ENCODE assay signal across 12 cellular contexts in the genomic region with DNA sequence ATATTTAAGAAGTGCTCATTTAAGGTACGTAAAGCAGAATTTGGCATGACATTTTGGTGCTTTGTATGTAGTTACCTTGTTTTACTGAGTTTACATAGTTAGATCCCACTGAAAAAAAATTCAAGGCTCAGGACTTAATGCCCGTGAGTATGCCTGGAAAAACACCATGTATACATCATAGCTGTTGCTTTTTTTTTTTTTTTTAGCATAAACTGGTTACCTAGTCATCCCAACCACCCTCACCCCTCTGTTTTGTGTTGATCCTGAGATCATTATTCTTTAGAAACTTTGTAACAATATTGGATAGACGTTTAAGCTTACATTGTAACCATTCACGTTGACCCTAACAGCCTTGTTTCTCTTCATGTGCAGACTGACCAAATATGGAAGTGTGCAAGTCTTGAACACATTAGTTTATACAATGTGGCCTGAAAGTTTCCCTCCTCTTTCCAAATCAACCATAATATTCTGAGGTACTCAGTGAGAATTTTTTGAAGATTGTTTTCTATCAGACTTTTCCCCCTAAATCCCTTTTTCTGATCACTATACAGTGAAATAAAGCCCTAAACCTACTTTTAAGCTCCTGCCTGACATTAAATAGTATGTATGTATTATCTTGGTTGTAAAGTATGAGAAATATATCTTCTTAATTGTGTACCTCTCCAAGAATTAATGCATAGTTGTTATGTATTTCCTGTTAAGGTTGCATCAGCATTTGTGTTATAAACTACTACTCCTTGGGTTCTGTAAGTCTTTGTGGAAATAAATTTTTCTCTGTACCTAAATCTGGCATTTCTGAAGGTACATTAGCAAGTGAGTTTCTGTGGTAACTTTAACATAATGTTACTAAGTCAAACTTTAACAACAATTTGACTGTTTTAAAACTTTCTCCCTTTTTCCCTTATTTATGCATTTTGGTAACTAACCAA. TPM values are rescaled to one million over a fixed set of nuclear protein-coding genes. Genes with fewer than 3 reads are reported as not detected.
A peak's percentile ranks its signal among the peaks of the same experiment; 100 is the strongest.
DNase-seq lines count a peak whose midpoint lies in the region; ATAC-seq and TF ChIP-seq lines count a peak whose summit lies in the region.
"Had no signal": no experiment of that assay in that cellular context is flagged by ENCODE, and none has a peak within 500 bp of the region (broad histone marks: within the 10 kb centered on the region; RNA-seq: fewer than 3 reads in every experiment).

No MANE protein-coding gene starts in this region.

- H3K23me2 ChIP-seq in H9 (ENCODE audit: insufficient read length, low read depth, low read length, poor library complexity, severe bottlenecking): peaks cover 3% of the 10 kb centered on the region

- H3K36me3 Mint-ChIP-seq in H9 (ENCODE audit: insufficient read depth in 1 of 3, low read depth in 3 of 3): peaks cover 0 to 8% (median 3%) of the 10 kb centered on the region in 3 experiments; a peak in 4 of 7 replicates
- peaks cover 15% of the 10 kb centered on the region for H3K36me3 Mint-ChIP-seq in brain
- H3K36me3 Mint-ChIP-seq in nephron (ENCODE audit: low read depth): peaks cover 9% of the 10 kb centered on the region

- H3K36me3 ChIP-seq in Karpas-422 (ENCODE audit: insufficient read depth, low read length) (peaks cover 27% of the 10 kb centered on the region; the same call in 1 of the 2 replicates), gastrocnemius medialis (no peaks in the 10 kb centered on the region)

- H3K27me3 ChIP-seq in H9 (ENCODE audit: insufficient read depth, low read length): no peaks in the 10 kb centered on the region
- H3K27me3 ChIP-seq in Karpas-422 (ENCODE audit: low read length): no peaks in the 10 kb centered on the region
- no peaks in the 10 kb centered on the region for H3K27me3 ChIP-seq in gastrocnemius medialis
- H3K27me3 ChIP-seq: BLaER1 had no signal

- H3K4me1 Mint-ChIP-seq in H9 (peaks cover 25 to 44% of the 10 kb centered on the region in 2 experiments), brain (peaks cover 85% of the 10 kb centered on the region), nephron (peaks cover 35% of the 10 kb centered on the region)

- no peak overlapping the region for H3K4me3 ChIP-seq in Karpas-422 (ENCODE audit: low read length)
- no peak overlapping the region for H3K4me3 ChIP-seq in gastrocnemius medialis
- H3K4me3 ChIP-seq: BLaER1 had no signal

- WGBS in H9 (ENCODE audit: extremely low coverage, insufficient read length, low lambda C conversion rate): no CpG with 5 or more reads among the region's 4 CpGs

- DNase-seq in H9: no peak
- no peak for DNase-seq in Karpas-422
- DNase-seq in gastrocnemius medialis: no peak
- DNase-seq: GOT3, mesendoderm had no signal

- no peaks in the 10 kb centered on the region for H3K9me2 ChIP-seq in Karpas-422 (replicated peaks; ENCODE audit: insufficient read depth, low read length)

- H2BK20ac ChIP-seq in H9 (ENCODE audit: low read depth, low read length, poor library complexity, severe bottlenecking): no peak overlapping the region

- H2AFZ ChIP-seq in H9 (ENCODE audit: low read length) (no peak overlapping the region), Karpas-422 (ENCODE audit: low read length) (no peak overlapping the region)

- no peak overlapping the region for H3K23ac ChIP-seq in H9 (ENCODE audit: insufficient read length, low read depth, low read length)

- no peak for TF ChIP-seq POLR2A in gastrocnemius medialis (IDR thresholded peaks at IDR 0.05)

- H4K20me1 ChIP-seq in H9 (ENCODE audit: control insufficient read depth, insufficient read depth, insufficient read length): no peaks in the 10 kb centered on the region
- H4K20me1 ChIP-seq in Karpas-422 (ENCODE audit: insufficient read depth, low read depth, low read length): peaks cover 8% of the 10 kb centered on the region

- no peak overlapping the region for H2AK5ac ChIP-seq in H9 (ENCODE audit: insufficient read length, low read length)

- H3K18ac ChIP-seq in H9 (ENCODE audit: insufficient read length, low read depth, low read length): no peak overlapping the region

- no peak overlapping the region for H2BK15ac ChIP-seq in H9 (ENCODE audit: low read depth, low read length)

- ATAC-seq in GM18858 (IDR thresholded peaks at IDR 0.05; ENCODE audit: unreplicated experiment): no peak
- no peak for ATAC-seq in GM21381 (IDR thresholded peaks at IDR 0.05; ENCODE audit: unreplicated experiment)
- no peak for ATAC-seq in gastrocnemius medialis

- H3K4ac ChIP-seq in H9 (ENCODE audit: low read depth, low read length): no peak overlapping the region

- TF ChIP-seq CTCF in H9 (conservative IDR thresholded peaks at IDR 0.05) (no peak), brain (conservative IDR thresholded peaks at IDR 0.05) (no peak), nephron (IDR thresholded peaks at IDR 0.05; ENCODE audit: unreplicated experiment in 3 of 3) (no peak), gastrocnemius medialis (IDR thresholded peaks at IDR 0.05 in 4 of 5, conservative IDR thresholded peaks at IDR 0.05 in 1 of 5) (no peak)

- no peaks in the 10 kb centered on the region for H3K9me3 ChIP-seq in H9 (ENCODE audit: control insufficient read depth, low read depth, low read length)
- H3K9me3 ChIP-seq in Karpas-422 (ENCODE audit: low read length): no peaks in the 10 kb centered on the region
- no peaks in the 10 kb centered on the region for H3K9me3 ChIP-seq in gastrocnemius medialis
- H3K9me3 ChIP-seq: BLaER1 had no signal

- peaks cover 34% of the 10 kb centered on the region for H3K79me2 ChIP-seq in H9 (ENCODE audit: insufficient read depth, low read length)
- peaks cover 96% of the 10 kb centered on the region for H3K79me2 ChIP-seq in Karpas-422 (ENCODE audit: low read length)

- intact Hi-C loops in gastrocnemius medialis (cut with DNase I; ENCODE audit: low total_unique reads): no loop called here

- H3K27ac ChIP-seq in H9 (ENCODE audit: insufficient read length, low read depth, low read length) (no peak overlapping the region), Karpas-422 (ENCODE audit: low read length) (peak overlapping the region; percentile 41; the same call in 1 of the 2 replicates), gastrocnemius medialis (no peak overlapping the region)
- H3K27ac ChIP-seq: BLaER1, KMS-11 had no signal

- H2BK12ac ChIP-seq in H9 (ENCODE audit: insufficient read length, low read depth, low read length): no peak overlapping the region

- in situ Hi-C loops in gastrocnemius medialis (cut with MboI; ENCODE audit: low sequenced_read_pairs in 4 of 4): no loop called here

- H2BK120ac ChIP-seq in H9 (ENCODE audit: low read depth, low read length, poor library complexity, severe bottlenecking): no peak overlapping the region

- no peak overlapping the region for H4K8ac ChIP-seq in H9 (replicated peaks; ENCODE audit: insufficient read length, low read depth, low read length)

- H3K9me3 Mint-ChIP-seq in H9 (no peaks in the 10 kb centered on the region), brain (no peaks in the 10 kb centered on the region), nephron (no peaks in the 10 kb centered on the region)
- H3K9me3 Mint-ChIP-seq: stimulated activated naive CD8-positive, alpha-beta T cell treated with anti-CD3 and anti-CD28 coated beads, Interleukin-15, Interleukin-2, amounts not matched to agents 100 ng/mL and 50 ng/mL, for 24 hours had no signal

- H3K9ac ChIP-seq in H9 (ENCODE audit: extremely low read depth, insufficient read length, low read length) (no peak overlapping the region), Karpas-422 (ENCODE audit: low read length) (no peak overlapping the region)
- H3K9ac ChIP-seq: BLaER1, KMS-11 had no signal

- no peak overlapping the region for H3K4me2 ChIP-seq in H9 (ENCODE audit: insufficient read depth, insufficient read length, low read length)
- H3K4me2 ChIP-seq in Karpas-422 (ENCODE audit: low read depth, low read length, poor library complexity, severe bottlenecking): no peak overlapping the region
- H3K4me2 ChIP-seq: BLaER1, KMS-11 had no signal

- H3K4me3 Mint-ChIP-seq in H9 (no peak overlapping the region), brain (peak overlapping the region; percentile 3 to 76 (median 29)), nephron (peak overlapping the region; percentile 11 to 50 (median 18))
- H3K4me3 Mint-ChIP-seq: stimulated activated naive CD8-positive, alpha-beta T cell treated with anti-CD3 and anti-CD28 coated beads, Interleukin-15, Interleukin-2, amounts not matched to agents 100 ng/mL and 50 ng/mL, for 24 hours had no signal

- no peak overlapping the region for H4K5ac ChIP-seq in H9 (ENCODE audit: insufficient read length, low read depth, low read length)

- no peak overlapping the region for H3T11ph ChIP-seq in H9 (ENCODE audit: low read length)

- H3K14ac ChIP-seq in H9 (ENCODE audit: insufficient read depth, low read length): no peak overlapping the region

- no peak overlapping the region for H3K56ac ChIP-seq in H9 (ENCODE audit: insufficient read length, low read depth, low read length)

- peaks cover 3% of the 10 kb centered on the region for H3K79me1 ChIP-seq in H9 (ENCODE audit: insufficient read depth, low read depth, low read length, poor library complexity, severe bottlenecking)

- no peaks in the 10 kb centered on the region for H3K27me3 Mint-ChIP-seq in H9 (ENCODE audit: low read depth)
- H3K27me3 Mint-ChIP-seq in brain: peaks cover 7% of the 10 kb centered on the region
- no peaks in the 10 kb centered on the region for H3K27me3 Mint-ChIP-seq in nephron (ENCODE audit: low read depth)
- H3K27me3 Mint-ChIP-seq: stimulated activated naive CD8-positive, alpha-beta T cell treated with anti-CD3 and anti-CD28 coated beads, Interleukin-15, Interleukin-2, amounts not matched to agents 100 ng/mL and 50 ng/mL, for 24 hours had no signal

- no peak overlapping the region for H2BK5ac ChIP-seq in H9 (ENCODE audit: insufficient read length, low read length)

- H3K4me1 ChIP-seq in H9 (ENCODE audit: insufficient read depth, low read length) (no peaks in the 10 kb centered on the region), Karpas-422 (ENCODE audit: low read length) (peaks cover 20% of the 10 kb centered on the region), gastrocnemius medialis (peaks cover 34 to 39% of the 10 kb centered on the region in 2 donors)

- no peak overlapping the region for H4K91ac ChIP-seq in H9 (ENCODE audit: insufficient read length, low read depth, low read length)

- peak overlapping the region in 2 of 3 experiments; percentile 50 to 87; a peak in 4 of 7 replicates for H3K27ac Mint-ChIP-seq in H9
- peak overlapping the region in 3 of 5 experiments; percentile 13 to 77 (median 68) for H3K27ac Mint-ChIP-seq in brain
- H3K27ac Mint-ChIP-seq in nephron: peak overlapping the region; percentile 44 to 84 (median 54)
- H3K27ac Mint-ChIP-seq: stimulated activated naive CD8-positive, alpha-beta T cell treated with anti-CD3 and anti-CD28 coated beads, Interleukin-15, Interleukin-2, amounts not matched to agents 100 ng/mL and 50 ng/mL, for 24 hours had no signal

RNA-seq across cellular contexts. Expression of a gene that starts 4.4 kb away (rescaled TPM):
- total RNA-seq in H9 (2021) (31.6 and 33.5 TPM in 2 replicates), gastrocnemius medialis (10 to 100 TPM; 23.7 to 33.8 (median 26.6) TPM)
- 46.0 and 85.1 TPM in 2 replicates for total RNA-seq in Karpas-422 (2014; rRNA removed; shearing (Covaris generic); ENCODE audit: low replicate concordance)
- 34.8 TPM for polyA plus RNA-seq in brain (ENCODE audit: insufficient read depth, low read depth, low replicate concordance)

RNA-seq across cellular contexts. Expression of a gene that starts 13.9 kb away (rescaled TPM):
- total RNA-seq in H9 (2021) (5.8 and 6.1 TPM in 2 replicates), gastrocnemius medialis (1 to 10 TPM; 1.6 to 6.3 (median 2.6) TPM)
- 7.6 and 21.8 TPM in 2 replicates for total RNA-seq in Karpas-422 (2014; rRNA removed; shearing (Covaris generic); ENCODE audit: low replicate concordance)
- polyA plus RNA-seq in brain (ENCODE audit: insufficient read depth, low read depth, low replicate concordance): 3.3 TPM

RNA-seq across cellular contexts. Expression of a gene that starts 32.1 kb away (rescaled TPM):
- total RNA-seq in H9 (2021): 10.2 and 10.6 TPM in 2 replicates
- total RNA-seq in Karpas-422 (2014; rRNA removed; shearing (Covaris generic); ENCODE audit: low replicate concordance): 10.8 and 26.5 TPM in 2 replicates
- 6.2 TPM for polyA plus RNA-seq in brain (ENCODE audit: insufficient read depth, low read depth, low replicate concordance)
- 10 to 100 TPM in 2 of 4 donors, 1 to 10 TPM in 2; 4.5 to 12.0 (median 7.8) TPM for total RNA-seq in gastrocnemius medialis

RNA-seq across cellular contexts. Expression of a gene that starts 40.1 kb away (rescaled TPM):
- 49.0 and 49.8 TPM in 2 replicates for total RNA-seq in H9 (2021)
- total RNA-seq in Karpas-422 (2014; rRNA removed; shearing (Covaris generic); ENCODE audit: low replicate concordance): 58.5 and 93.8 TPM in 2 replicates
- polyA plus RNA-seq in brain (ENCODE audit: insufficient read depth, low read depth, low replicate concordance): 12.4 TPM
- total RNA-seq in gastrocnemius medialis: 10 to 100 TPM; 29.4 to 45.2 (median 36.6) TPM

Comparison
In these comparisons a context has a peak if more than half of its experiments do, and no peak if none do; other contexts are left out.
1. H3K4me3 Mint-ChIP-seq: peak in brain (5 of 5) and nephron (3 of 3); none in H9 (0 of 2).
2. Peak in every context shown above with its lines, with median percentiles within 50 percentile points of each other: H3K27ac Mint-ChIP-seq.